Comparison of ENCODE assay signal across 8 cellular contexts in genomic region chr19:34172661-34173144, GRCh38. TPM values are rescaled to one million over a fixed set of nuclear protein-coding genes. Genes with fewer than 3 reads are reported as not detected.
DNase-seq lines count a peak whose midpoint lies in the region; ATAC-seq and TF ChIP-seq lines count a peak whose summit lies in the region.

No MANE protein-coding gene starts in this region.

- peak overlapping the region; percentile 97 for H3K9ac ChIP-seq in OCI-LY1 (ENCODE audit: low read length)

- H3K79me2 ChIP-seq in OCI-LY1 (ENCODE audit: insufficient read depth, low read length): peaks cover 47% of the 10 kb centered on the region

- H3F3A ChIP-seq in OCI-LY1 (ENCODE audit: insufficient read depth, low read length): 0 out of 2 replicates have a peak, but pooled peaks cover 5% of the 10 kb centered on the region

- H4K20me1 ChIP-seq in OCI-LY1 (ENCODE audit: insufficient read depth, low read length): no peaks in the 10 kb centered on the region

- peak; percentile 43 for DNase-seq in NK-92 treated with Interleukin-12 subunit alpha and Interleukin-12 subunit beta, amount 100 ng/mL, for 24 hours (lab: John Stamatoyannopoulos, UW)
- DNase-seq in NK-92 (lab: John Stamatoyannopoulos, UW; ENCODE audit: unreplicated experiment) (no peak), choroid plexus epithelial cell (ENCODE audit: low read depth) (no peak), medulla oblongata (ENCODE audit: extremely low spot score) (peak; percentile 35), T1000 (lab: John Stamatoyannopoulos, UW) (no peak)

- no peak for TF ChIP-seq CTCF in OCI-LY1 (IDR thresholded peaks at IDR 0.05; ENCODE audit: low read length)
- TF ChIP-seq CTCF in choroid plexus epithelial cell (conservative IDR thresholded peaks at IDR 0.05; ENCODE audit: low read depth, low read length): no peak

- no peaks in the 10 kb centered on the region for H3K9me3 ChIP-seq in OCI-LY1 (ENCODE audit: low read length)

- peak overlapping the region; percentile 82 for H3K4me2 ChIP-seq in OCI-LY1 (ENCODE audit: low read length)

- H3K36me3 ChIP-seq in OCI-LY1 (ENCODE audit: insufficient read depth, low read length): peaks cover 15% of the 10 kb centered on the region; the same call in 1 of the 2 replicates

- no peaks in the 10 kb centered on the region for H3K27me3 ChIP-seq in OCI-LY1 (ENCODE audit: insufficient read depth, low read length)

- ATAC-seq in HG02642 (IDR thresholded peaks at IDR 0.05; ENCODE audit: poor library complexity, unreplicated experiment): peak; percentile 45

- peak overlapping the region; percentile 85 for H3K27ac ChIP-seq in OCI-LY1 (ENCODE audit: low read depth, low read length, poor library complexity, severe bottlenecking)
- H3K27ac ChIP-seq in temporal lobe (ENCODE audit: low read depth, low read length): peak overlapping the region; percentile 79

- peak overlapping the region; percentile 78 for H3K4me3 ChIP-seq in OCI-LY1 (ENCODE audit: low read depth, low read length, poor library complexity, severe bottlenecking)
- H3K4me3 ChIP-seq in choroid plexus epithelial cell (ENCODE audit: low read depth, low read length): peak overlapping the region; percentile 98

- no peak overlapping the region for H2AFZ ChIP-seq in OCI-LY1 (ENCODE audit: low read length)

- H3K9me2 ChIP-seq in OCI-LY1 (ENCODE audit: low read depth, low read length): no peaks in the 10 kb centered on the region

- H3K4me1 ChIP-seq in OCI-LY1 (ENCODE audit: insufficient read depth, low read length, severe bottlenecking): peaks cover 52% of the 10 kb centered on the region

RNA-seq across cellular contexts. Expression of gene LSM14A, which starts 0.4 kb away (rescaled TPM):
- 79.4 TPM for total RNA-seq in temporal lobe

Comparison
In these comparisons a context has a peak if more than half of its experiments do, and no peak if none do; other contexts are left out.
1. DNase-seq: peak in NK-92 treated with Interleukin-12 subunit alpha and Interleukin-12 subunit beta, amount 100 ng/mL, for 24 hours (single experiment) and medulla oblongata (single experiment); none in NK-92 (single experiment), choroid plexus epithelial cell (single experiment) and T1000 (single experiment).